Comparison of ENCODE assay signal across 1 cellular context in the genomic region with DNA sequence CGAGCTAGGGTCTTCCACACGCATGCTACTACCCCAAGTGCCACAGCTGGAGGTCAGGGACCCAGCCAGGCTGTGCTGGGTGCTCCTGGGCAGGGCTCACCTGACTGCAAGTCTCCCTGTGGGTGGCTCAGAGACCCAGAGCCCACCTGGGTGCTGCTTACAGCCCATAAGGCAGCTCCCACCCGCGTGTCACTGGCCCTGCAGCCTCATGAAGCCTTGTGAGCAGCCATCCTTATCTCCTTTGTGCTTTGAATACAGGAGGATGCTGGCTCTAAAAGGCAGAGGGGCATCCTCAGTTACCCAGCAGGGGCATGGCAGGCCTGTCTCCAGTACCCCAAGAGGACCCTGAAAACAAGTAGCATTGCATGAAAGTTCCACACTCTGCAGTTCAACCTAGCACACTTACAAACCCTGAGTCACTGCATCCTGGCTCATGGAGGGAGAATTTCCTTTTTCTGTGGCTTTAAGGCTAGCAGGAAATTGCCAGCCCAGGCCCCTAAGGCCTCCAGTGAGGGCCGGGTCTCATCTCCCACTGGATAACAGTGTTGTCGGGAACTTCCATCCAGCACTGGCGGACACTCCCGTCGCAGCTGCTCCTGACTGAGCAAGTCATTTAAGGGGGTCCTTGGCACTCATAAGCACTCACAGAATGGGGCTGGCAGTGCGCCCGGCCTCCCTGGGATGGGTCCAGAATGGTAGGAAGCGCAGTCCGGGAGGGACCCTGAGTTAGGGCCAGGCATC.
TF ChIP-seq lines count a peak whose summit lies in the region.

No MANE protein-coding gene starts in this region.

TF ChIP-seq in SK-N-SH treated with all-trans-retinoic acid at 6 μM for 48 hours, 23 proteins besides CTCF, POLR2A, EP300 and RAD21 (continued from another document):
- TF ChIP-seq, protein P1, sequence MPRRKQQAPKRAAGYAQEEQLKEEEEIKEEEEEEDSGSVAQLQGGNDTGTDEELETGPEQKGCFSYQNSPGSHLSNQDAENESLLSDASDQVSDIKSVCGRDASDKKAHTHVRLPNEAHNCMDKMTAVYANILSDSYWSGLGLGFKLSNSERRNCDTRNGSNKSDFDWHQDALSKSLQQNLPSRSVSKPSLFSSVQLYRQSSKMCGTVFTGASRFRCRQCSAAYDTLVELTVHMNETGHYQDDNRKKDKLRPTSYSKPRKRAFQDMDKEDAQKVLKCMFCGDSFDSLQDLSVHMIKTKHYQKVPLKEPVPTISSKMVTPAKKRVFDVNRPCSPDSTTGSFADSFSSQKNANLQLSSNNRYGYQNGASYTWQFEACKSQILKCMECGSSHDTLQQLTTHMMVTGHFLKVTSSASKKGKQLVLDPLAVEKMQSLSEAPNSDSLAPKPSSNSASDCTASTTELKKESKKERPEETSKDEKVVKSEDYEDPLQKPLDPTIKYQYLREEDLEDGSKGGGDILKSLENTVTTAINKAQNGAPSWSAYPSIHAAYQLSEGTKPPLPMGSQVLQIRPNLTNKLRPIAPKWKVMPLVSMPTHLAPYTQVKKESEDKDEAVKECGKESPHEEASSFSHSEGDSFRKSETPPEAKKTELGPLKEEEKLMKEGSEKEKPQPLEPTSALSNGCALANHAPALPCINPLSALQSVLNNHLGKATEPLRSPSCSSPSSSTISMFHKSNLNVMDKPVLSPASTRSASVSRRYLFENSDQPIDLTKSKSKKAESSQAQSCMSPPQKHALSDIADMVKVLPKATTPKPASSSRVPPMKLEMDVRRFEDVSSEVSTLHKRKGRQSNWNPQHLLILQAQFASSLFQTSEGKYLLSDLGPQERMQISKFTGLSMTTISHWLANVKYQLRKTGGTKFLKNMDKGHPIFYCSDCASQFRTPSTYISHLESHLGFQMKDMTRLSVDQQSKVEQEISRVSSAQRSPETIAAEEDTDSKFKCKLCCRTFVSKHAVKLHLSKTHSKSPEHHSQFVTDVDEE (CRISPR knock-in tag; IDR thresholded peaks at IDR 0.05) = no peak
- TF ChIP-seq ZFP3 (CRISPR knock-in tag; IDR thresholded peaks at IDR 0.05) = no peak
- no peak for TF ChIP-seq BACH2 (CRISPR knock-in tag; IDR thresholded peaks at IDR 0.05; ENCODE audit: borderline replicate concordance)
- TF ChIP-seq, protein P2, sequence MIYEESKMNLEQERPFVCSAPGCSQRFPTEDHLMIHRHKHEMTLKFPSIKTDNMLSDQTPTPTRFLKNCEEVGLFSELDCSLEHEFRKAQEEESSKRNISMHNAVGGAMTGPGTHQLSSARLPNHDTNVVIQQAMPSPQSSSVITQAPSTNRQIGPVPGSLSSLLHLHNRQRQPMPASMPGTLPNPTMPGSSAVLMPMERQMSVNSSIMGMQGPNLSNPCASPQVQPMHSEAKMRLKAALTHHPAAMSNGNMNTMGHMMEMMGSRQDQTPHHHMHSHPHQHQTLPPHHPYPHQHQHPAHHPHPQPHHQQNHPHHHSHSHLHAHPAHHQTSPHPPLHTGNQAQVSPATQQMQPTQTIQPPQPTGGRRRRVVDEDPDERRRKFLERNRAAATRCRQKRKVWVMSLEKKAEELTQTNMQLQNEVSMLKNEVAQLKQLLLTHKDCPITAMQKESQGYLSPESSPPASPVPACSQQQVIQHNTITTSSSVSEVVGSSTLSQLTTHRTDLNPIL (CRISPR knock-in tag; IDR thresholded peaks at IDR 0.05; ENCODE audit: low read depth) = no peak
- TF ChIP-seq ESRRG (CRISPR knock-in tag; IDR thresholded peaks at IDR 0.05) = no peak
- TF ChIP-seq ZNF70 (CRISPR knock-in tag; IDR thresholded peaks at IDR 0.05) = no peak
